8 cellular contexts compared by ENCODE assay signal in the genomic region with DNA sequence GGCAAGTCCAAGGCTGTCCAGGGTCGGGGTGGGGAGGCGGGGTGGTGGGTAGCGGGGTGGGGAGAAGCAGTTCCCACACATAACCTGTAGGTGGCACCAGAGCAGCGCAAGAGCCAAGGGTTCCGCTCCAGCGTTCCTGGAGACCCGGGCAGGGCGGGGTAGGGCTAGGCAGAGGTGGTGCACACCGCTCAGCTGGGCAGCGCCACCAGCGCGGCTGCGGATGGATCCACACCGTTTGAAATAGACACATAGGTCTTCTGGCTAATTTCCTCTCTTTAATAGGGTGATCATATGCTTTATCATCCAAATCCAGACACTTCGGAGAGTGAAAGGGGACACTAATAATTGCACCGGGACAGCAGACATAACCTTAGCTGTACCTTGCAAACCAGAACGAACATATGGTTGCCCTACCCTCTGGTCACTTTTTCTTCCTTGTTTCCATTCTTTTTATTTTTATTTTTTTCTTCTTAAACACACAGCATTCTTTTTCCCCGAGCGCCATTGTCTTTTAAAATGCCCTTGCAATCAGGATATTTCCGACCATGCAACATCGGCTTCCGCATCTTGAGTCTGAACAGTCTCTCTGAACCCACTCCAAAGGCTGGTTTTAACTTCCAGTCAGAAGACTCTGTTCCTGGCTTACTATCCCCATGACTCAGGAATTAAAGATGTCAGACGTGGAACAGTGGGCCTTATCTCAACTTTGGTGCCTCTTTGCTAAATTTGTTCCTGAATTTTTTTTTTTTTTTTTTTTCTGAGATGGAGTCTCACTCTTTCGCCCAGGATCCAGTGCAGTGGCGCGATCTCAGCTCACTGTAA. TPM values are rescaled to one million over a fixed set of nuclear protein-coding genes. Genes with fewer than 3 reads are reported as not detected.
DNase-seq lines count a peak whose midpoint lies in the region; ATAC-seq and TF ChIP-seq lines count a peak whose summit lies in the region.

No MANE protein-coding gene starts in this region.

- TF ChIP-seq CTCF in GM12865 (IDR thresholded peaks at IDR 0.05; ENCODE audit: insufficient read depth, low read depth, low read length, missing control alignments): peak; percentile 82
- peak; percentile 82 to 98 (median 90) for TF ChIP-seq CTCF in heart left ventricle (IDR thresholded peaks at IDR 0.05)
- TF ChIP-seq CTCF in prostate gland (IDR thresholded peaks at IDR 0.05): peak; percentile 68 to 84 (median 73)

- H3K27ac Mint-ChIP-seq in activated naive CD4-positive, alpha-beta T cell treated with anti-CD3 and anti-CD28 coated beads, Interleukin-2, amount 50 U/mL, for 72 hours: no peak overlapping the region

- peak; percentile 99 for ATAC-seq in HG02759 (IDR thresholded peaks at IDR 0.05; ENCODE audit: unreplicated experiment)
- peak; percentile 100 for ATAC-seq in activated naive CD4-positive, alpha-beta T cell treated with anti-CD3 and anti-CD28 coated beads, Interleukin-2, amount 50 U/mL, for 72 hours
- peak; percentile 98 to 99 (median 99) for ATAC-seq in heart left ventricle

- no peaks in the 10 kb centered on the region for H3K36me3 Mint-ChIP-seq in activated naive CD4-positive, alpha-beta T cell treated with anti-CD3 and anti-CD28 coated beads, Interleukin-2, amount 50 U/mL, for 72 hours

- H3K9me3 ChIP-seq in heart left ventricle: no peaks in the 10 kb centered on the region
- no peaks in the 10 kb centered on the region for H3K9me3 ChIP-seq in prostate gland

- H3K27me3 ChIP-seq in heart left ventricle (no peaks in the 10 kb centered on the region), prostate gland (replicated peaks; ENCODE audit: insufficient read depth) (no peaks in the 10 kb centered on the region)

- WGBS in heart left ventricle, 4 donors: 25 to 26% (median 25%) methylated on average over 24 to 26 of the region's 26 CpGs
- WGBS in prostate gland: 24% methylated on average over 26 of the region's 26 CpGs

- intact Hi-C loops in heart left ventricle (cut with DNase I): loop anchor here in 7 of 10 donors (1.0 to 10.0 kb wide), 8 partner anchors 69 to 579 kb away; a partner anchor contains a TSS
- intact Hi-C loops in prostate gland (cut with DNase I): loop anchor here (5.0 kb wide), 2 partner anchors 69 to 339 kb away; a partner anchor contains a TSS

- H3K9me3 Mint-ChIP-seq in activated naive CD4-positive, alpha-beta T cell treated with anti-CD3 and anti-CD28 coated beads, Interleukin-2, amount 50 U/mL, for 72 hours: no peaks in the 10 kb centered on the region

- H3K4me3 ChIP-seq in GM12865 (ENCODE audit: low read depth, low read length) (peak overlapping the region; percentile 35), heart left ventricle (peak overlapping the region in 10 of 12 donors; percentile 25 to 58 (median 44)), prostate gland (peak overlapping the region; percentile 25 to 32)

- TF ChIP-seq POLR2A in heart left ventricle (IDR thresholded peaks at IDR 0.05): no peak
- no peak for TF ChIP-seq POLR2A in prostate gland (IDR thresholded peaks at IDR 0.05)

- H3K27ac ChIP-seq in heart left ventricle (no peak overlapping the region), prostate gland (no peak overlapping the region)

- DNase-seq in GM12865 (ENCODE audit: low read depth) (peak; percentile 89), NCI-H1105 (lab: John Stamatoyannopoulos, UW) (peak; percentile 62), SKM-1 treated with dmso at 0.1 percent for 144 hours (lab: John Stamatoyannopoulos, UW; ENCODE audit: unreplicated experiment) (peak; percentile 67), heart left ventricle (peak; percentile 84 to 92 (median 87)), prostate gland (ENCODE audit: low spot score) (peak; percentile 82), ureter (ENCODE audit: low spot score) (peak; percentile 86)
- peak; percentile 83 to 88 for DNase-seq in activated naive CD4-positive, alpha-beta T cell treated with anti-CD3 and anti-CD28 coated beads, Interleukin-2, amount 50 U/mL, for 72 hours (ENCODE audit: low spot score in 2 of 2)

- no peaks in the 10 kb centered on the region for H3K36me3 ChIP-seq in heart left ventricle
- no peaks in the 10 kb centered on the region for H3K36me3 ChIP-seq in prostate gland

- H3K4me1 ChIP-seq in heart left ventricle (peaks cover 0 to 10% (median 3%) of the 10 kb centered on the region in 12 donors), prostate gland (replicated peaks) (no peaks in the 10 kb centered on the region)

RNA-seq across cellular contexts. Expression of a gene that starts 12.5 kb away (rescaled TPM):
- total RNA-seq in activated naive CD4-positive, alpha-beta T cell treated with anti-CD3 and anti-CD28 coated beads, Interleukin-2, amount 50 U/mL, for 72 hours: 1 to 10 TPM; 5.6 to 6.2 TPM
- total RNA-seq in heart left ventricle: 10 to 100 TPM in 1 of 9 donors, 1 to 10 TPM in 8; 4.6 to 10.6 (median 6.3) TPM
- 1 to 10 TPM; 4.3 to 4.5 TPM for polyA plus RNA-seq in heart left ventricle
- 10 to 100 TPM; 13.9 to 23.2 TPM for total RNA-seq in prostate gland
- 9.0 TPM for total RNA-seq in ureter
